Comparison of ENCODE assay signal across 22 cellular contexts in genomic region chr20:33612001-33612400, GRCh38. TPM values are rescaled to one million over a fixed set of nuclear protein-coding genes. Genes with fewer than 3 reads are reported as not detected.
"Had no signal": no experiment of that assay in that cellular context is flagged by ENCODE, and none has a peak within 500 bp of the region (broad histone marks: within the 10 kb centered on the region; RNA-seq: fewer than 3 reads in every experiment).

No MANE protein-coding gene starts in this region.

- H3K9ac ChIP-seq: parathyroid adenoma had no signal

- H3K9me3 ChIP-seq: heart left ventricle, right atrium auricular region, suprapubic skin, thyroid gland, upper lobe of left lung, uterus had no signal

- H3K27ac Mint-ChIP-seq: naive thymus-derived CD4-positive, alpha-beta T cell; nephron progenitor cell had no signal

- H3K9me3 Mint-ChIP-seq: naive thymus-derived CD4-positive, alpha-beta T cell; nephron progenitor cell had no signal

- H3K4me1 ChIP-seq: heart left ventricle, parathyroid adenoma, right atrium auricular region, suprapubic skin, thyroid gland, upper lobe of left lung, uterus had no signal

- ATAC-seq: esophagus mucosa; heart left ventricle; naive thymus-derived CD4-positive, alpha-beta T cell had no signal

- H3K27ac ChIP-seq: heart left ventricle, parathyroid adenoma, right atrium auricular region, suprapubic skin, thyroid gland, upper lobe of left lung, uterus had no signal

- H3K4me3 Mint-ChIP-seq: naive thymus-derived CD4-positive, alpha-beta T cell; nephron progenitor cell had no signal

- H3K27me3 Mint-ChIP-seq: naive thymus-derived CD4-positive, alpha-beta T cell had no signal

- H3K36me3 ChIP-seq: uterus had no signal

- H3K4me1 Mint-ChIP-seq: nephron progenitor cell had no signal

- H2AFZ ChIP-seq: parathyroid adenoma had no signal

- DNase-seq: effector memory CD4-positive, alpha-beta T cell; heart left ventricle; hippocampal formation; mesendoderm; naive thymus-derived CD4-positive, alpha-beta T cell; nephron progenitor cell; small intestine; stimulated activated CD4-positive, alpha-beta T cell treated with anti-CD3 and anti-CD28 coated beads, Interleukin-12 subunit alpha, Interleukin-12 subunit beta, amount 100 ng/mL, for 4 hours; stimulated activated naive CD4-positive, alpha-beta T cell treated with Interleukin-2 at 50 U/mL for 16 hours; thyroid gland; upper lobe of left lung; uterus had no signal

- FAIRE-seq: endometrium, frontal cortex, small intestine had no signal

- H3K4me3 ChIP-seq: heart left ventricle, right atrium auricular region, suprapubic skin, thyroid gland, upper lobe of left lung, uterus had no signal

- H3K79me2 ChIP-seq: parathyroid adenoma had no signal

- H3K27me3 ChIP-seq: heart left ventricle, right atrium auricular region, suprapubic skin, thyroid gland, upper lobe of left lung, uterus had no signal

RNA-seq across cellular contexts. Expression of gene C20orf144, which starts 50.1 kb away (rescaled TPM):
- total RNA-seq: esophagus mucosa, glomerular endothelial cell, kidney epithelial cell, liver, omental fat pad, right atrium auricular region, suprapubic skin, upper lobe of left lung, uterus had no signal
- polyA plus RNA-seq: liver had no signal
